ENCODE assay signal across 1 cellular context in genomic region chr2:26722911-26723310, GRCh38.
TF ChIP-seq lines count a peak whose summit lies in the region.

No MANE protein-coding gene starts in this region.

TF ChIP-seq in H1, 55 proteins besides CTCF, POLR2A, EP300 and RAD21:
- no peak for TF ChIP-seq ATF3 (IDR thresholded peaks at IDR 0.05; ENCODE audit: insufficient read depth, low read depth, low read length)
- no peak for TF ChIP-seq SP1 (IDR thresholded peaks at IDR 0.05; ENCODE audit: low read depth, low read length)
- TF ChIP-seq SIN3A (conservative IDR thresholded peaks at IDR 0.05 in 1 of 2, IDR thresholded peaks at IDR 0.05 in 1 of 2; ENCODE audit: low read depth in 1 of 2, low read length in 2 of 2), result no peak
